ENCODE assay signal across 23 cellular contexts in genomic region chr6:133159269-133159795, GRCh38.
A peak's percentile ranks its signal among the peaks of the same experiment; 100 is the strongest.
DNase-seq lines count a peak whose midpoint lies in the region; ATAC-seq, FAIRE-seq and TF ChIP-seq lines count a peak whose summit lies in the region.
"Had no signal": no experiment of that assay in that cellular context is flagged by ENCODE, and none has a peak within 500 bp of the region (broad histone marks: within the 10 kb centered on the region; RNA-seq: fewer than 3 reads in every experiment).

No MANE protein-coding gene starts in this region.

- dilution Hi-C loops in IMR-90 (cut with HindIII; ENCODE audit: low sequenced_read_pairs, unreplicated experiment): no loop called here

- no peak overlapping the region for H2BK5ac ChIP-seq in IMR-90 (ENCODE audit: low read depth, low read length, poor library complexity, severe bottlenecking)

- TF ChIP-seq POLR2A in IMR-90 (IDR thresholded peaks at IDR 0.05; ENCODE audit: low read depth, low read length) (no peak), HepG2 (IDR thresholded peaks at IDR 0.05; ENCODE audit: insufficient read depth in 1 of 2, low read depth in 2 of 2, low read length in 2 of 2) (no peak)

- H2BK20ac ChIP-seq in IMR-90 (ENCODE audit: low read depth, low read length): no peak overlapping the region

- no peak for TF ChIP-seq EP300 in HepG2 (IDR thresholded peaks at IDR 0.05; ENCODE audit: low read depth in 2 of 2, low read length in 2 of 2)
- TF ChIP-seq EP300 in HepG2 (CRISPR knock-in tag; IDR thresholded peaks at IDR 0.05; ENCODE audit: borderline replicate concordance): no peak

- no peaks in the 10 kb centered on the region for H3K9me3 Mint-ChIP-seq in mesothelial cell of epicardium

- no peaks in the 10 kb centered on the region for H3K9me1 ChIP-seq in IMR-90 (ENCODE audit: insufficient read depth, low read length)

- TF ChIP-seq CTCF in IMR-90 (conservative IDR thresholded peaks at IDR 0.05; ENCODE audit: low read depth, low read length) (no peak), mesothelial cell of epicardium (IDR thresholded peaks at IDR 0.05; ENCODE audit: unreplicated experiment) (no peak), HepG2 (CRISPR knock-in tag; IDR thresholded peaks at IDR 0.05) (no peak)

- H3K27ac Mint-ChIP-seq in mesothelial cell of epicardium: peak overlapping the region; percentile 41
- H3K27ac Mint-ChIP-seq: CD8-positive, alpha-beta memory T cell had no signal

- no peak overlapping the region for H3K27ac ChIP-seq in IMR-90 (ENCODE audit: insufficient read depth, low read length)
- peak overlapping the region; percentile 89 for H3K27ac ChIP-seq in SK-N-MC
- H3K27ac ChIP-seq in aorta (ENCODE audit: low read depth in 1 of 2, low read length in 2 of 2): no peak overlapping the region
- H3K27ac ChIP-seq in HepG2 (ENCODE audit: extremely low read length, insufficient read depth, low read length): no peak overlapping the region
- H3K27ac ChIP-seq: SJCRH30 had no signal

- POLR2A ChIA-PET in IMR-90 (lab: Charles Lee; ENCODE audit: unreplicated experiment): no interaction called here
- POLR2A ChIA-PET in HepG2 (lab: Yijun Ruan, JAX): no interaction called here

- H3K27me3 Mint-ChIP-seq in mesothelial cell of epicardium (ENCODE audit: low read depth): peaks cover 7% of the 10 kb centered on the region
- H3K27me3 Mint-ChIP-seq: CD8-positive, alpha-beta memory T cell had no signal

- intact Hi-C loops in IMR-90 (cut with micrococcal nuclease): no loop called here
- intact Hi-C loops in aorta (cut with DNase I): no loop called here
- intact Hi-C loops in HepG2 (cut with micrococcal nuclease; ENCODE audit: unreplicated experiment): no loop called here

- in situ Hi-C loops in IMR-90 (cut with MboI; ENCODE audit: low sequenced_read_pairs): no loop called here
- in situ Hi-C loops in HepG2 (cut with HindIII; ENCODE audit: extremely low pct_ligation_motif_present, low pct_unique_long_range_greater_than_20kb): no loop called here

- peaks cover 5% of the 10 kb centered on the region for H3K4me1 ChIP-seq in IMR-90 (ENCODE audit: control insufficient read depth, insufficient read depth, low read length)
- no peaks in the 10 kb centered on the region for H3K4me1 ChIP-seq in aorta (ENCODE audit: control insufficient read depth in 1 of 2, insufficient read depth in 2 of 2, low read length in 2 of 2)
- no peaks in the 10 kb centered on the region for H3K4me1 ChIP-seq in HepG2 (ENCODE audit: insufficient read depth, low read length)
- H3K4me1 ChIP-seq: SJCRH30 had no signal

- no peaks in the 10 kb centered on the region for H3K79me1 ChIP-seq in IMR-90 (ENCODE audit: low read depth in 1 of 2, low read length in 2 of 2)

- no peaks in the 10 kb centered on the region for H3K79me2 ChIP-seq in HepG2 (ENCODE audit: insufficient read depth, low read length)

- H3K23ac ChIP-seq in IMR-90 (ENCODE audit: low read depth, low read length): peak overlapping the region; percentile 39; the same call in 1 of the 2 replicates

- no peak overlapping the region for H2BK120ac ChIP-seq in IMR-90 (ENCODE audit: low read depth, low read length)

- no peak overlapping the region for H4K5ac ChIP-seq in IMR-90 (ENCODE audit: low read depth, low read length)

- H3K27me3 ChIP-seq in IMR-90 (ENCODE audit: control insufficient read depth, insufficient read depth, low read length): no peaks in the 10 kb centered on the region
- H3K27me3 ChIP-seq in aorta (ENCODE audit: control insufficient read depth in 1 of 2, insufficient read depth in 2 of 2, low read length in 1 of 2): peaks cover 0 to 1% of the 10 kb centered on the region in 2 donors
- H3K27me3 ChIP-seq in HepG2 (ENCODE audit: control insufficient read depth in 1 of 2, insufficient read depth in 2 of 2, low read length in 2 of 2): no peaks in the 10 kb centered on the region
- H3K27me3 ChIP-seq: SJCRH30 had no signal

- H3K9ac ChIP-seq in IMR-90 (ENCODE audit: low read depth, low read length): no peak overlapping the region
- H3K9ac ChIP-seq in SK-N-MC (ENCODE audit: insufficient read length): no peak overlapping the region
- no peak overlapping the region for H3K9ac ChIP-seq in HepG2 (ENCODE audit: insufficient read depth, low read depth, low read length)

- H4K20me1 ChIP-seq in IMR-90 (ENCODE audit: insufficient read depth, low read length) (no peaks in the 10 kb centered on the region), HepG2 (ENCODE audit: insufficient read depth, low read length) (no peaks in the 10 kb centered on the region)

- H2AFZ ChIP-seq in IMR-90 (replicated peaks; ENCODE audit: low read length, poor library complexity) (no peak overlapping the region), HepG2 (ENCODE audit: low read length) (no peak overlapping the region)

- no peak overlapping the region for H4K8ac ChIP-seq in IMR-90 (ENCODE audit: low read depth in 2 of 2, low read length in 2 of 2)

- BruUV-seq in IMR-90 (replicated peaks; lab: Mats Ljungman, UMichigan): no TSS peak
- no TSS peak for BruUV-seq in HepG2 (replicated peaks; lab: Mats Ljungman, UMichigan)

- H3K18ac ChIP-seq in IMR-90 (ENCODE audit: low read depth, low read length): peak overlapping the region; percentile 36; the same call in 1 of the 2 replicates

- no peak overlapping the region for H4K91ac ChIP-seq in IMR-90 (ENCODE audit: insufficient read depth, low read depth, low read length)

- no peak overlapping the region for H2AK5ac ChIP-seq in IMR-90 (ENCODE audit: low read depth, low read length)

- no peak overlapping the region for H3K4ac ChIP-seq in IMR-90 (ENCODE audit: low read depth, low read length)

- FAIRE-seq in HepG2 (lab: Jason Lieb, UNC): no peak
- FAIRE-seq: G401.6, GM19239, K562 had no signal

- peaks cover 26% of the 10 kb centered on the region for H3K4me1 Mint-ChIP-seq in mesothelial cell of epicardium
- H3K4me1 Mint-ChIP-seq: CD8-positive, alpha-beta memory T cell had no signal

- TF ChIP-seq RAD21 in IMR-90 (IDR thresholded peaks at IDR 0.05; ENCODE audit: low read length) (no peak), HepG2 (CRISPR knock-in tag; IDR thresholded peaks at IDR 0.05) (no peak)

- H3K4me3 ChIP-seq in IMR-90 (ENCODE audit: insufficient read depth, low read depth, low read length): no peak overlapping the region
- peak overlapping the region; percentile 51 for H3K4me3 ChIP-seq in SK-N-MC
- H3K4me3 ChIP-seq in aorta (ENCODE audit: low read length in 2 of 2): no peak overlapping the region
- H3K4me3 ChIP-seq in HepG2 (replicated peaks in 1 of 3; ENCODE audit: insufficient read depth in 1 of 3, low read depth in 2 of 3, low read length in 3 of 3): no peak overlapping the region
- H3K4me3 ChIP-seq: K562, SJCRH30 had no signal

- ATAC-seq in IMR-90 (ENCODE audit: low read depth): peak; percentile 78
- no peak for ATAC-seq in aorta (ENCODE audit: low FRiP score)
- no peak for ATAC-seq in esophagus mucosa
- ATAC-seq in HepG2: no peak
- ATAC-seq: HCT116, K562 had no signal

- no peak overlapping the region for H3K4me3 Mint-ChIP-seq in mesothelial cell of epicardium
- H3K4me3 Mint-ChIP-seq: CD8-positive, alpha-beta memory T cell had no signal

- H3K9me3 ChIP-seq in IMR-90 (ENCODE audit: control insufficient read depth, insufficient read depth, low read length) (peaks cover 6% of the 10 kb centered on the region; the same call in 1 of the 2 replicates), SK-N-MC (ENCODE audit: low read depth, low read length) (no peaks in the 10 kb centered on the region), aorta (ENCODE audit: control insufficient read depth, low read length) (no peaks in the 10 kb centered on the region), HepG2 (ENCODE audit: low read length) (no peaks in the 10 kb centered on the region)

- peak; percentile 34 for DNase-seq in IMR-90
- DNase-seq in SK-N-MC (ENCODE audit: low read depth, low spot score): peak; percentile 44
- DNase-seq in mesothelial cell of epicardium (ENCODE audit: low spot score in 2 of 2, unreplicated experiment in 2 of 2): no peak
- peak; percentile 61 for DNase-seq in superior temporal gyrus (ENCODE audit: extremely low spot score)
- DNase-seq in aorta: no peak
- no peak for DNase-seq in HepG2 (ENCODE audit: low spot score)
- DNase-seq: ACHN; C1 segment of cervical spinal cord; CD8-positive, alpha-beta memory T cell; DMS 273 treated with DMSO at 0.1 percent for 48 hours; DND-41; GOT3; NCI-H1105; NCI-H1694; NCI-H510A; NCI-H82; SJCRH30; SW 1271 had no signal

- H3K56ac ChIP-seq in IMR-90 (ENCODE audit: extremely low read depth, insufficient read depth, low read length): no peak overlapping the region

- H3K4me2 ChIP-seq in IMR-90 (ENCODE audit: low read depth, low read length) (0 out of 2 replicates have a peak overlapping the region, but pooled peaks have one; percentile 23), HepG2 (ENCODE audit: low read depth, low read length) (no peak overlapping the region)

- H2AK9ac ChIP-seq in IMR-90 (replicated peaks; ENCODE audit: low read depth, low read length, poor library complexity): no peak overlapping the region

- H3K36me3 Mint-ChIP-seq in mesothelial cell of epicardium: no peaks in the 10 kb centered on the region
- H3K36me3 Mint-ChIP-seq: CD8-positive, alpha-beta memory T cell had no signal

- CTCF ChIA-PET in IMR-90 (lab: Yijun Ruan, JAX) (interaction anchor here (1.2 kb wide), 1 partner anchor 19 kb away, joined by 3 read pairs; no protein-coding TSS in a partner anchor), HepG2 (lab: Yijun Ruan, JAX; ENCODE audit: low intra/inter-chr PET ratio, low total read pairs) (no interaction called here)

- H3K14ac ChIP-seq in IMR-90 (replicated peaks; ENCODE audit: low read depth, low read length): no peak overlapping the region

- WGBS in IMR-90 (ENCODE audit: extremely low coverage in 2 of 2, insufficient read length in 1 of 2), 2 experiments: no CpG with 5 or more reads among the region's 2 CpGs
- WGBS in aorta, 2 donors: 38 to 46% methylated on average over 2 of the region's 2 CpGs
- 18% methylated on average over 2 of the region's 2 CpGs for WGBS in HepG2 (ENCODE audit: low lambda C conversion rate)

- H2BK15ac ChIP-seq in IMR-90 (ENCODE audit: low read depth, low read length): no peak overlapping the region

- H3K36me3 ChIP-seq in IMR-90 (ENCODE audit: control insufficient read depth, insufficient read depth, low read length) (no peaks in the 10 kb centered on the region), SK-N-MC (ENCODE audit: insufficient read depth, low read length) (no peaks in the 10 kb centered on the region), aorta (ENCODE audit: control insufficient read depth in 1 of 2, insufficient read depth in 2 of 2, low read length in 1 of 2) (no peaks in the 10 kb centered on the region), HepG2 (replicated peaks in 1 of 2; ENCODE audit: control insufficient read depth in 1 of 2, insufficient read depth in 2 of 2, low read length in 2 of 2) (no peaks in the 10 kb centered on the region)
- H3K36me3 ChIP-seq: SJCRH30 had no signal

TF ChIP-seq in IMR-90, 13 proteins besides CTCF, POLR2A, EP300 and RAD21 (continues in another document):
- no peak for TF ChIP-seq CEBPB (IDR thresholded peaks at IDR 0.05; ENCODE audit: low read depth, low read length)
- TF ChIP-seq CHD1 (IDR thresholded peaks at IDR 0.05; ENCODE audit: low read depth, low read length): no peak
- no peak for TF ChIP-seq RCOR1 (IDR thresholded peaks at IDR 0.05; ENCODE audit: insufficient replicate concordance, low read length)

TF ChIP-seq in HepG2, 621 proteins besides CTCF, POLR2A, EP300 and RAD21 (continues in another document):
- TF ChIP-seq ZNF136 (CRISPR knock-in tag; IDR thresholded peaks at IDR 0.05; ENCODE audit: low read depth): no peak
- TF ChIP-seq ZNF180 (CRISPR knock-in tag; IDR thresholded peaks at IDR 0.05; ENCODE audit: borderline replicate concordance, low read depth): no peak

Comparison
In these comparisons a context has a peak if more than half of its experiments do, and no peak if none do; other contexts are left out.
1. DNase-seq: peak in IMR-90 (single experiment), SK-N-MC (single experiment) and superior temporal gyrus (single experiment); none in mesothelial cell of epicardium (0 of 2), aorta (0 of 2) and HepG2 (single experiment).